ENCODE assay signal across 19 cellular contexts in the genomic region with DNA sequence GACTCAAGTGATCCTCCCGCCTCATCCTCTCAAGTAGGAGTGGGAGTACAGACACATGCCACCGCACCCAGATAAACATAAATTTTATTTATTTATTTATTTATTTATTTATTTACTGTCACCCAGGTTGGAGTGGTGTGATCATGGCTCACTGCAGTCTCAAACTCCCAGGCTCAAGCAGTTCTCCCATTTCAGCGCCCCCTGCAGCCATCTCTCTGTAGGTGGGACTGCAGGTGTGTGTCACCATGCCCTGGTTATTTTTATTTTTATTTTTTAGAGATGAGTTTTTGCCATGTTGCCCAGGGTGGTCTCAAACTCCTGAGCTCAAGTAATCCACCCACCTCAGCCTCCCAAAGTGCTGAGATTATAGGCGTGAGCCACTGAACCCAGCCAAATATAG.
"Had no signal": no experiment of that assay in that cellular context is flagged by ENCODE, and none has a peak within 500 bp of the region (broad histone marks: within the 10 kb centered on the region; RNA-seq: fewer than 3 reads in every experiment).

No MANE protein-coding gene starts in this region.

- H3K4me1 ChIP-seq: heart left ventricle, neural progenitor cell had no signal

- ATAC-seq: heart left ventricle; left colon; left ventricle myocardium superior; natural killer cell treated with Interleukin-12 subunit alpha and Interleukin-12 subunit beta and Interleukin-15 and Interleukin-18, amount 100 ng/mL, for 72 hours; right cardiac atrium had no signal

- H3K36me3 ChIP-seq: heart left ventricle, neural progenitor cell, ovary had no signal

- H2AFZ ChIP-seq: neural progenitor cell had no signal

- H3K4me2 ChIP-seq: neural progenitor cell, smooth muscle cell had no signal

- H3K27ac ChIP-seq: heart left ventricle, neural progenitor cell, ovary had no signal

- H3K9ac ChIP-seq: neural progenitor cell had no signal

- DNase-seq: effector CD4-positive, alpha-beta T cell; endodermal cell; foreskin melanocyte; heart left ventricle; hippocampal formation; left colon; left ventricle myocardium superior; mesenchymal stem cell; midbrain; nucleus accumbens; ovary; right cardiac atrium; stimulated activated CD4-positive, alpha-beta T cell treated with anti-CD3 and anti-CD28 coated beads, Interleukin-2, amount 100 ng/mL, for 48 hours; stimulated activated naive CD4-positive, alpha-beta T cell treated with Interleukin-2 at 50 U/mL for 16 hours; trophoblast cell had no signal

- H3K4me3 ChIP-seq: heart left ventricle, lung, neural progenitor cell, ovary, smooth muscle cell had no signal

- H3K27me3 ChIP-seq: heart left ventricle, neural progenitor cell, ovary had no signal
